In the genomic region with DNA sequence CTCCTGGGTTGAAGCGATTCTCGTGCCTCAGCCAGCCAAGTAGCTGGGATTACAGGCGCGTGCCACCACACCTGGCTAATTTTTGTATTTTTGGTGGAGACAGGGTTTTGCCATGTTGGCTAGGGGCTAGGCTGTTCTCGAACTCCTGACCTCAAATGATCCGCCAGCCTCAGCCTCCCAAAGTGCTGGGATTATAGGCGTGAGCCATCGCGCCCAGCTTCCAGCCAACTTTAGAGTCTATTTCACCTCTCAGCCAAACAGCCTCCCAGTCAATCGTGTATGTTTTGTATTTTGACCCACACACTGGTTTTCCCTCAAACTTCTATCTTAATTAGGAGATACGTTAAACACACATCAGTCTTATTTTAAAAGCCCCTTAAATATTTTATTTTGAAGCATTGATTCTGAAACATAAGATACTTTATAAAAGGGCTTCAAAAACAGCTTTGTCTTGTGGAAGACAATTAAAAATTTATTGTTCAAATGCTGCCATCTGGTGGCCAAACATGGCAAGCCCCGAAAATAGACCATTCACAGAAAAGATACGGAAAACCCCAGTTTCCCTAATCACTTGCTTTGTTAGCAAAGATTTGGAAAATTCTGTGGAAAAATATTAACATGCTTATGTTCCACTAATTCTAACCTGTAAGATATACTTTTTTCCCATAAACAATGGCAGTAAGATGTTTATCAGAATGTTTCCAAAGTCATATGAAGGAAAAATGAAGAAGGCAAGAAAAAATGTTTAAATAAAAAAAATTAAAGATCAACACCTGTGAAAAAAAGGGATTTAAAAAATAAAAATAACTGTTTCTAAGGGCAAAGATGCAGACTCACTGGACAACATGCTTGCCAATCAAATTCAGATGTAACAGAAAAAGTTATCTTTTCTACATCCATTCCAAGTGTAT, we compare ENCODE assay signal across 8 cellular contexts. TPM values are rescaled to one million over a fixed set of nuclear protein-coding genes. Genes with fewer than 3 reads are reported as not detected.
DNase-seq lines count a peak whose midpoint lies in the region; ATAC-seq and TF ChIP-seq lines count a peak whose summit lies in the region.

No MANE protein-coding gene starts in this region.

- POLR2A ChIA-PET in activated CD4-positive, alpha-beta T cell treated with anti-CD3 and anti-CD28 coated beads for 36 hours (lab: Charles Lee) = no interaction called here

- H3K27me3 Mint-ChIP-seq in activated CD4-positive, alpha-beta T cell treated with anti-CD3 and anti-CD28 coated beads for 36 hours = no peaks in the 10 kb centered on the region

- no peak overlapping the region for H3K27ac Mint-ChIP-seq in activated CD4-positive, alpha-beta T cell treated with anti-CD3 and anti-CD28 coated beads for 36 hours

- ATAC-seq in activated CD4-positive, alpha-beta T cell treated with anti-CD3 and anti-CD28 coated beads for 36 hours = no peak
- ATAC-seq in lung (ENCODE audit: insufficient read depth, low FRiP score) = no peak
- ATAC-seq in GM18868 (IDR thresholded peaks at IDR 0.05; ENCODE audit: unreplicated experiment) = no peak

- peak; percentile 74 for TF ChIP-seq CTCF in coronary artery (IDR thresholded peaks at IDR 0.05)
- TF ChIP-seq CTCF in lung (IDR thresholded peaks at IDR 0.05; ENCODE audit: control extremely low read depth, extremely low read depth) = peak; percentile 68

- H3K27me3 ChIP-seq in lung (ENCODE audit: control insufficient read depth, insufficient read depth) = no peaks in the 10 kb centered on the region

- H3K36me3 ChIP-seq in lung (ENCODE audit: control insufficient read depth in 2 of 2, insufficient read depth in 2 of 2, low read length in 2 of 2) = peaks cover 2 to 16% of the 10 kb centered on the region in 2 donors

- intact Hi-C loops in activated CD4-positive, alpha-beta T cell treated with anti-CD3 and anti-CD28 coated beads for 36 hours (cut with DNase I, micrococcal nuclease) = loop anchor here (1.0 to 10.0 kb wide), 6 partner anchors 204 to 589 kb away; no protein-coding TSS in a partner anchor

- no peaks in the 10 kb centered on the region for H3K9me3 ChIP-seq in lung (ENCODE audit: control insufficient read depth in 2 of 2, insufficient read depth in 1 of 2, low read length in 1 of 2)

- no peaks in the 10 kb centered on the region for H3K9me3 Mint-ChIP-seq in activated CD4-positive, alpha-beta T cell treated with anti-CD3 and anti-CD28 coated beads for 36 hours (ENCODE audit: low read depth)

- H3K4me3 ChIP-seq in coronary artery (no peak overlapping the region), lung (no peak overlapping the region)

- H3K4me3 Mint-ChIP-seq in activated CD4-positive, alpha-beta T cell treated with anti-CD3 and anti-CD28 coated beads for 36 hours = no peak overlapping the region

- peaks cover 11% of the 10 kb centered on the region for H3K36me3 Mint-ChIP-seq in activated CD4-positive, alpha-beta T cell treated with anti-CD3 and anti-CD28 coated beads for 36 hours (ENCODE audit: low read depth)

- DNase-seq in NCI-H2081 (lab: John Stamatoyannopoulos, UW) (peak; percentile 52 to 57), NCI-H2081 treated with DMSO at 0.1 percent for 48 hours (lab: John Stamatoyannopoulos, UW) (no peak), NCI-H1105 (lab: John Stamatoyannopoulos, UW) (peak; percentile 34), coronary artery (ENCODE audit: low spot score) (no peak), lung (ENCODE audit: low spot score) (peak; percentile 43)
- DNase-seq in activated CD4-positive, alpha-beta T cell treated with anti-CD3 and anti-CD28 coated beads for 36 hours = peak; percentile 74
- DNase-seq in stimulated activated CD8-positive, alpha-beta memory T cell treated with anti-CD3 and anti-CD28 coated beads, Interleukin-7, amount 100 ng/mL, for 1 hour (ENCODE audit: low read depth in 2 of 2) = peak; percentile 17 to 31

- no peak overlapping the region for H3K27ac ChIP-seq in coronary artery
- H3K27ac ChIP-seq in lung (ENCODE audit: low read depth in 1 of 2, low read length in 1 of 2) = no peak overlapping the region

- CTCF ChIA-PET in activated CD4-positive, alpha-beta T cell treated with anti-CD3 and anti-CD28 coated beads for 36 hours (lab: Charles Lee) = interaction anchor here (0.6 to 5.4 kb wide), 24 partner anchors 9 to 590 kb away, joined by 3 to 62 read pairs (median 4); a partner anchor contains a TSS

- WGBS in lung, 2 donors = 62 to 68% methylated on average over 13 of the region's 13 CpGs

- H3K4me1 Mint-ChIP-seq in activated CD4-positive, alpha-beta T cell treated with anti-CD3 and anti-CD28 coated beads for 36 hours = no peaks in the 10 kb centered on the region

- no peaks in the 10 kb centered on the region for H3K4me1 ChIP-seq in lung (ENCODE audit: control insufficient read depth in 2 of 2, insufficient read depth in 2 of 2, low read length in 2 of 2)

RNA-seq across cellular contexts. Expression of a gene that starts 33.1 kb away (rescaled TPM):
- 10 to 100 TPM; 49.4 to 49.7 TPM for total RNA-seq in activated CD4-positive, alpha-beta T cell treated with anti-CD3 and anti-CD28 coated beads for 36 hours
- 10 to 100 TPM; 26.3 to 26.8 TPM for total RNA-seq in lung
- polyA plus RNA-seq in lung = 10 to 100 TPM; 25.2 to 29.1 TPM

RNA-seq across cellular contexts. Expression of a gene that starts 56.7 kb away (rescaled TPM):
- total RNA-seq in activated CD4-positive, alpha-beta T cell treated with anti-CD3 and anti-CD28 coated beads for 36 hours = 100 to 1,000 TPM; 198 to 266 TPM
- 100 to 1,000 TPM in 1 of 2 donors, 10 to 100 TPM in 1; 92.5 to 117 TPM for total RNA-seq in lung
- polyA plus RNA-seq in lung = 100 to 1,000 TPM in 1 of 2 donors, 10 to 100 TPM in 1; 51.9 to 127 TPM

Comparison
In these comparisons a context has a peak if more than half of its experiments do, and no peak if none do; other contexts are left out.
1. DNase-seq: peak in NCI-H2081 (2 of 2), NCI-H1105 (single experiment), activated CD4-positive, alpha-beta T cell treated with anti-CD3 and anti-CD28 coated beads for 36 hours (single experiment), lung (single experiment) and stimulated activated CD8-positive, alpha-beta memory T cell treated with anti-CD3 and anti-CD28 coated beads, Interleukin-7, amount 100 ng/mL, for 1 hour (2 of 2); none in NCI-H2081 treated with DMSO at 0.1 percent for 48 hours (single experiment) and coronary artery (single experiment).